ENCODE assay signal across 8 cellular contexts in genomic region chr19:1094978-1095701, GRCh38. TPM values are rescaled to one million over a fixed set of nuclear protein-coding genes. Genes with fewer than 3 reads are reported as not detected.
DNase-seq lines count a peak whose midpoint lies in the region; ATAC-seq, FAIRE-seq and TF ChIP-seq lines count a peak whose summit lies in the region.

Gene POLR2E, minus strand, starts transcription at chr19:1095375. Its CDS starts 60 bp downstream, at chr19:1095315.

- in situ Hi-C loops in HepG2 (cut with HindIII; ENCODE audit: extremely low pct_ligation_motif_present, low pct_unique_long_range_greater_than_20kb): no loop called here

- peak; percentile 62 to 74 for TF ChIP-seq POLR2A in HepG2 (IDR thresholded peaks at IDR 0.05; ENCODE audit: insufficient read depth in 1 of 2, low read depth in 2 of 2, low read length in 2 of 2)

- BruUV-seq in HepG2 (replicated peaks; lab: Mats Ljungman, UMichigan): no TSS peak

- H3K4me3 ChIP-seq in BLaER1 (peak within 1 kb of the TSS; percentile 94), HepG2 (replicated peaks in 1 of 3; ENCODE audit: insufficient read depth in 1 of 3, low read depth in 2 of 3, low read length in 3 of 3) (peak within 1 kb of the TSS; percentile 91 to 99 (median 97))

- WGBS in HepG2 (ENCODE audit: low lambda C conversion rate): no CpG with 5 or more reads among the region's 81 CpGs

- H3K9ac ChIP-seq in BLaER1 (peak within 1 kb of the TSS; percentile 97), HepG2 (ENCODE audit: insufficient read depth, low read depth, low read length) (peak within 1 kb of the TSS; percentile 92)

- peak; percentile 96 for DNase-seq in NCI-H748 (lab: John Stamatoyannopoulos, UW; ENCODE audit: unreplicated experiment)
- peak; percentile 96 to 97 for DNase-seq in activated CD4-positive, alpha-beta T cell treated with anti-CD3 and anti-CD28 coated beads, Interleukin-2, amount 50 U/mL, for 4 hours
- DNase-seq in dermis blood vessel endothelial cell: peak; percentile 99
- peak; percentile 94 for DNase-seq in HepG2 (ENCODE audit: low spot score)
- peak; percentile 98 for DNase-seq in stimulated activated CD4-positive, alpha-beta T cell treated with anti-CD3 and anti-CD28 coated beads, Interleukin-4, amount 100 ng/mL, for 1 hour

- H3K27ac ChIP-seq in BLaER1 (peak within 1 kb of the TSS; percentile 87), HepG2 (ENCODE audit: extremely low read length, insufficient read depth, low read length) (peak within 1 kb of the TSS; percentile 57)

- peaks cover 57% of the 10 kb centered on the region for H3K4me1 ChIP-seq in BLaER1
- peaks cover 55% of the 10 kb centered on the region for H3K4me1 ChIP-seq in HepG2 (ENCODE audit: insufficient read depth, low read length)

- H3K9me3 ChIP-seq in BLaER1 (no peaks in the 10 kb centered on the region), HepG2 (ENCODE audit: low read length) (no peaks in the 10 kb centered on the region)

- TF ChIP-seq RAD21 in HepG2 (CRISPR knock-in tag; IDR thresholded peaks at IDR 0.05): no peak; the same call in 1 of the 2 replicates

- H3K36me3 ChIP-seq in BLaER1 (peaks cover 37% of the 10 kb centered on the region), HepG2 (replicated peaks in 1 of 2; ENCODE audit: control insufficient read depth in 1 of 2, insufficient read depth in 2 of 2, low read length in 2 of 2) (peaks cover 8 to 21% of the 10 kb centered on the region in 2 experiments)

- no peak within 1 kb of the TSS for H2AFZ ChIP-seq in HepG2 (ENCODE audit: low read length)

- POLR2A ChIA-PET in HepG2 (lab: Yijun Ruan, JAX): interaction anchor here (2.6 kb wide), 1 partner anchor 8 kb away, joined by 9 read pairs; no protein-coding TSS in a partner anchor

- intact Hi-C loops in HepG2 (cut with micrococcal nuclease; ENCODE audit: unreplicated experiment): loop anchor here (5.0 kb wide), 1 partner anchor 617 kb away; no protein-coding TSS in a partner anchor

- H3K27me3 ChIP-seq in BLaER1 (no peaks in the 10 kb centered on the region), HepG2 (ENCODE audit: control insufficient read depth in 1 of 2, insufficient read depth in 2 of 2, low read length in 2 of 2) (no peaks in the 10 kb centered on the region; a peak in 1 of 5 replicates)

- peak; percentile 93 for FAIRE-seq in HepG2 (lab: Jason Lieb, UNC)

- no peak for TF ChIP-seq CTCF in HepG2 (CRISPR knock-in tag; IDR thresholded peaks at IDR 0.05)

- ATAC-seq in GM19324 (IDR thresholded peaks at IDR 0.05; ENCODE audit: low FRiP score, unreplicated experiment) (peak; percentile 78), HG03520 (IDR thresholded peaks at IDR 0.05; ENCODE audit: unreplicated experiment) (peak; percentile 85), HepG2 (peak; percentile 73)

- H4K20me1 ChIP-seq in BLaER1: peaks cover 42% of the 10 kb centered on the region
- peaks cover 16% of the 10 kb centered on the region for H4K20me1 ChIP-seq in HepG2 (ENCODE audit: insufficient read depth, low read length)

- TF ChIP-seq EP300 in HepG2 (IDR thresholded peaks at IDR 0.05; ENCODE audit: low read depth in 2 of 2, low read length in 2 of 2) (peak in 1 of 2 experiments; percentile 48; a peak in 1 of 4 replicates), HepG2 (CRISPR knock-in tag; IDR thresholded peaks at IDR 0.05; ENCODE audit: borderline replicate concordance) (no peak)

- H3K79me2 ChIP-seq in HepG2 (ENCODE audit: insufficient read depth, low read length): peaks cover 30% of the 10 kb centered on the region

- H3K4me2 ChIP-seq in BLaER1 (peak within 1 kb of the TSS; percentile 94), HepG2 (ENCODE audit: low read depth, low read length) (peak within 1 kb of the TSS; percentile 89)

- CTCF ChIA-PET in HepG2 (lab: Yijun Ruan, JAX; ENCODE audit: low intra/inter-chr PET ratio, low total read pairs): no interaction called here

TF ChIP-seq in HepG2, 621 proteins besides CTCF, POLR2A, EP300 and RAD21 (continues in another document):
- peak; percentile 80 for TF ChIP-seq MED1 (CRISPR knock-in tag; IDR thresholded peaks at IDR 0.05)
- TF ChIP-seq FOSL2 (CRISPR knock-in tag; IDR thresholded peaks at IDR 0.05): peak; percentile 55
- TF ChIP-seq ZZZ3 (CRISPR knock-in tag; IDR thresholded peaks at IDR 0.05; ENCODE audit: borderline replicate concordance): no peak
- TF ChIP-seq CBFB (CRISPR knock-in tag; IDR thresholded peaks at IDR 0.05): 0 out of 2 replicates have a peak, but pooled peaks have one; percentile 43
- peak; percentile 84; the same call in 1 of the 2 replicates for TF ChIP-seq MAF1 (CRISPR knock-in tag; IDR thresholded peaks at IDR 0.05; ENCODE audit: borderline replicate concordance)
- no peak for TF ChIP-seq TRIM22 (IDR thresholded peaks at IDR 0.05)
- TF ChIP-seq IKZF4 (CRISPR knock-in tag; IDR thresholded peaks at IDR 0.05; ENCODE audit: borderline replicate concordance, low read depth, not compliant biosample characterization): no peak
- TF ChIP-seq HMGXB3 (CRISPR knock-in tag; IDR thresholded peaks at IDR 0.05; ENCODE audit: borderline replicate concordance): peak; percentile 84
- peak; percentile 29; the same call in 1 of the 2 replicates for TF ChIP-seq ZFP90 (CRISPR knock-in tag; IDR thresholded peaks at IDR 0.05; ENCODE audit: borderline replicate concordance)
- TF ChIP-seq CREB1 (IDR thresholded peaks at IDR 0.05): peak; percentile 69
- TF ChIP-seq CREB1 (CRISPR knock-in tag; IDR thresholded peaks at IDR 0.05): no peak; the same call in 1 of the 2 replicates
- TF ChIP-seq TBX2 (CRISPR knock-in tag; IDR thresholded peaks at IDR 0.05; ENCODE audit: borderline replicate concordance): peak; percentile 88
- TF ChIP-seq PHF20 (CRISPR knock-in tag; IDR thresholded peaks at IDR 0.05): peak; percentile 68; the same call in 1 of the 2 replicates

RNA-seq across cellular contexts. Expression of gene POLR2E, which starts in this region (rescaled TPM):
- total RNA-seq in dermis blood vessel endothelial cell: 71.5 and 193 TPM in 2 replicates
- total RNA-seq in HepG2 (2016; rRNA removed; fragmentation: Illumina TruSeq; extraction: Trizol): 140 TPM in 2 replicates
- total RNA-seq in HepG2 (2016; cell fraction: cytosol; rRNA removed; fragmentation: Illumina TruSeq; extraction: Trizol; ENCODE audit: low read depth): 43.4 and 44.8 TPM in 2 replicates
- 135 and 141 TPM in 2 replicates for total RNA-seq in HepG2 (2016; cell fraction: insoluble cytoplasmic fraction; rRNA removed; fragmentation: Illumina TruSeq; extraction: Trizol)
- total RNA-seq in HepG2 (2016; cell fraction: membrane; rRNA removed; fragmentation: Illumina TruSeq; extraction: Trizol): 89.0 and 92.5 TPM in 2 replicates
- total RNA-seq in HepG2 (2016; cell fraction: nucleus; rRNA removed; fragmentation: Illumina TruSeq; extraction: Trizol): 54.0 and 55.3 TPM in 2 replicates
- polyA plus RNA-seq in HepG2 (2011; rRNA removed): 272 and 305 TPM in 2 replicates
- 222 and 337 TPM in 2 replicates for polyA plus RNA-seq in HepG2 (2011; cell fraction: cytosol; rRNA removed)
- 150 and 188 TPM in 2 replicates for polyA plus RNA-seq in HepG2 (2011; cell fraction: nucleus; rRNA removed)
- 201 and 222 TPM in 2 replicates for polyA plus RNA-seq in HepG2 (2012)
- 94.9 and 102 TPM in 2 replicates for polyA plus RNA-seq in HepG2 (2016; cell fraction: cytosol; fragmentation: Illumina TruSeq; extraction: Trizol; ENCODE audit: low read depth)
- 246 and 282 TPM in 2 replicates for polyA plus RNA-seq in HepG2 (2016; cell fraction: insoluble cytoplasmic fraction; fragmentation: Illumina TruSeq; extraction: Trizol; ENCODE audit: low read depth)
- 145 and 159 TPM in 2 replicates for polyA plus RNA-seq in HepG2 (2016; cell fraction: membrane; fragmentation: Illumina TruSeq; extraction: Trizol; ENCODE audit: low read depth)
- polyA plus RNA-seq in HepG2 (2016; cell fraction: nucleus; fragmentation: Illumina TruSeq; extraction: Trizol; ENCODE audit: insufficient read depth, low read depth): 179 TPM in 2 replicates
- polyA minus RNA-seq in HepG2 (2011; rRNA and poly(A)+ RNA removed; ENCODE audit: low replicate concordance): 343 and 389 TPM in 2 replicates
- polyA minus RNA-seq in HepG2 (2011; cell fraction: cytosol; rRNA and poly(A)+ RNA removed): 104 and 129 TPM in 2 replicates
- 39.5 and 42.0 TPM in 2 replicates for polyA minus RNA-seq in HepG2 (2011; cell fraction: nucleus; rRNA and poly(A)+ RNA removed)

Comparison
In these comparisons a context has a peak if more than half of its experiments do, and no peak if none do; other contexts are left out.
1. Peak in every context shown above with its lines: DNase-seq, ATAC-seq, H3K4me3 ChIP-seq and H3K27ac ChIP-seq.